Comparison of ENCODE assay signal across 9 cellular contexts in the genomic region with DNA sequence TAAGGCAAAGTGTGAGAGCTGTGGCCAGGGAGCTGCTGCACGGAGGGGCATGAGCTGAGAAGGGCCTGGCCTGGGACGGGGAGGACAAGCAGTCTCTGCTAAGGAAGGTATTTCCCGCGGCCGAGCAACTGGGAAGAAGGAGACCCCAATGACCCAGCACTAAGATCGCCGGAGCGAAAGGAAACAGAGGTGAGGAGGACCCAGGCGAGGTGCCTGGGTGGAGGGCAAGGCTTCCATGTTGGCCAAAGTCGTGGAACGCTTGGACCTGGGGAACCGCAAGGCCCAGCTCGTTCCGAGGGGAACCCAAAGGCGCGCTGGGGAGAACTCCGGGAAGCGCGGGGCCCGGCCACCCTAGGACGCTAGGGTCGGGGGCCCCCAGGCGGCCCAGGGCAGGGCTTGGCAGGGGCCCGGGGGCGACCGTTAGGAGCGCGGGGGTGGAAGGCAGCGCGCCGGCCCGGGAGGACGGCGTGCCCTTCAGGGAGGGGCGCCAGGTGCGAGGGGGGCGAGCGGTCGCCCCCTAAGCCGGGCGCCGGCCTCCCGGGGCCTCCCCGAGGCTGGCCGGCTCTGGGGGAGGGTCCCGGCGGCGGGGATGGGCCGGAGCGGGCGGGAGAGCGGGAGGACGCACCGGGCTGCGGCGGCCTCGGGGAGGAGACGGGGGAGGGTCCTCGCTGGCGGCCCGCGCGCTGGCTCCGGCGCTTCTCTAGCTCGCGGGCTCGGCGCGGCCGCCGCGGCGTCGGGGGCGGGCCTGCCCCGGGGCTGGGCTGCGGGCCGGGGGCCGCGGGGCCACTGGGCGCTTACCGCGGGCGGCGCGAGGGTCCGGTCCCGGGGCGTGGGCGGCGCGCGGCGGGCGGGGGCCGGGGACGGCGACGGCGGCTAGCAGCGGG. TPM values are rescaled to one million over a fixed set of nuclear protein-coding genes. Genes with fewer than 3 reads are reported as not detected.
DNase-seq lines count a peak whose midpoint lies in the region; ATAC-seq and FAIRE-seq lines count a peak whose summit lies in the region.
"Had no signal": no experiment of that assay in that cellular context is flagged by ENCODE, and none has a peak within 500 bp of the region (broad histone marks: within the 10 kb centered on the region; RNA-seq: fewer than 3 reads in every experiment).

No MANE protein-coding gene starts in this region.

- peak overlapping the region; percentile 83 for H3K4me3 ChIP-seq in right cardiac atrium (ENCODE audit: low read length)
- peak overlapping the region; percentile 73 to 97 for H3K4me3 ChIP-seq in small intestine (ENCODE audit: low read depth in 1 of 2, low read length in 2 of 2)

- H3K4me3 Mint-ChIP-seq in activated T-helper 1 cell treated with anti-CD3 and anti-CD28 coated beads, Interleukin-12 subunit alpha, Interleukin-12 subunit beta, Interleukin-2, Interleukin-4 antibody, amounts not matched to agents 30 ng/mL and 10 ng/mL and 1 ng/mL, durations not matched to agents 14 hours and 24 hours and 36 hours, result peak overlapping the region; percentile 94

- intact Hi-C loops in activated T-helper 1 cell treated with anti-CD3 and anti-CD28 coated beads, Interleukin-12 subunit alpha, Interleukin-12 subunit beta, Interleukin-2, Interleukin-4 antibody, amounts not matched to agents 30 ng/mL and 10 ng/mL and 1 ng/mL, durations not matched to agents 14 hours and 24 hours and 36 hours (cut with micrococcal nuclease), result loop anchor here (2.0 to 5.0 kb wide), 4 partner anchors 67 to 216 kb away; partner anchors contain the start of genes SLC12A9 and TSC22D4
- intact Hi-C loops in right cardiac atrium (cut with DNase I), result loop anchor here (5.0 to 10.0 kb wide), 4 partner anchors 71 to 229 kb away; partner anchors contain the start of genes SPACDR (in 2 of the 4) and SLC12A9 (in 1 of the 4)

- no peak for FAIRE-seq in small intestine (lab: Jason Lieb, UNC)
- FAIRE-seq: colon had no signal

- peaks cover 27% of the 10 kb centered on the region for H3K4me1 Mint-ChIP-seq in activated T-helper 1 cell treated with anti-CD3 and anti-CD28 coated beads, Interleukin-12 subunit alpha, Interleukin-12 subunit beta, Interleukin-2, Interleukin-4 antibody, amounts not matched to agents 30 ng/mL and 10 ng/mL and 1 ng/mL, durations not matched to agents 14 hours and 24 hours and 36 hours (ENCODE audit: low read depth)

- H3K4me1 ChIP-seq in right cardiac atrium (ENCODE audit: control insufficient read depth, insufficient read depth, low read length) (peaks cover 6% of the 10 kb centered on the region), small intestine (ENCODE audit: control insufficient read depth in 2 of 2, insufficient read depth in 1 of 2, low read depth in 1 of 2, low read length in 1 of 2) (no peaks in the 10 kb centered on the region)

- H3K27me3 Mint-ChIP-seq in activated T-helper 1 cell treated with anti-CD3 and anti-CD28 coated beads, Interleukin-12 subunit alpha, Interleukin-12 subunit beta, Interleukin-2, Interleukin-4 antibody, amounts not matched to agents 30 ng/mL and 10 ng/mL and 1 ng/mL, durations not matched to agents 14 hours and 24 hours and 36 hours (ENCODE audit: insufficient read depth), result peaks cover 25% of the 10 kb centered on the region

- H3K27ac Mint-ChIP-seq in activated T-helper 1 cell treated with anti-CD3 and anti-CD28 coated beads, Interleukin-12 subunit alpha, Interleukin-12 subunit beta, Interleukin-2, Interleukin-4 antibody, amounts not matched to agents 30 ng/mL and 10 ng/mL and 1 ng/mL, durations not matched to agents 14 hours and 24 hours and 36 hours, result peak overlapping the region; percentile 93

- H3K9me3 Mint-ChIP-seq in activated T-helper 1 cell treated with anti-CD3 and anti-CD28 coated beads, Interleukin-12 subunit alpha, Interleukin-12 subunit beta, Interleukin-2, Interleukin-4 antibody, amounts not matched to agents 30 ng/mL and 10 ng/mL and 1 ng/mL, durations not matched to agents 14 hours and 24 hours and 36 hours, result no peaks in the 10 kb centered on the region

- H3K27me3 ChIP-seq in right cardiac atrium (ENCODE audit: control insufficient read depth, insufficient read depth) (no peaks in the 10 kb centered on the region), small intestine (ENCODE audit: control insufficient read depth in 2 of 2, insufficient read depth in 2 of 2, low read length in 2 of 2) (no peaks in the 10 kb centered on the region)

- H3K9me3 ChIP-seq in right cardiac atrium (ENCODE audit: control insufficient read depth, low read length) (no peaks in the 10 kb centered on the region), small intestine (ENCODE audit: control insufficient read depth, low read depth) (no peaks in the 10 kb centered on the region)

- ATAC-seq in HG02852 (IDR thresholded peaks at IDR 0.05; ENCODE audit: unreplicated experiment) (peak; percentile 27), right cardiac atrium (peak; percentile 1 to 3), GM19328 (IDR thresholded peaks at IDR 0.05; ENCODE audit: unreplicated experiment) (no peak)

- under 1% methylated on average over 99 of the region's 102 CpGs for WGBS in right cardiac atrium
- 0% methylated on average over 15 to 102 of the region's 102 CpGs for WGBS in small intestine, 3 donors

- H3K27ac ChIP-seq in right cardiac atrium (ENCODE audit: low read length) (peak overlapping the region; percentile 40), small intestine (ENCODE audit: low read depth in 1 of 2, low read length in 1 of 2) (peak overlapping the region; percentile 2 to 21)

- DNase-seq in NCI-H1436 (lab: John Stamatoyannopoulos, UW) (peak; percentile 40), NCI-H1436 treated with DMSO at 0.1 percent for 48 hours (lab: John Stamatoyannopoulos, UW) (no peak), right cardiac atrium (peak in 2 of 3 donors; percentile 22 to 76), small intestine (no peak), NCI-H1105 treated with DMSO at 0.1 percent for 48 hours (lab: John Stamatoyannopoulos, UW) (no peak)
- DNase-seq in activated T-helper 1 cell treated with anti-CD3 and anti-CD28 coated beads, Interleukin-12 subunit alpha, Interleukin-12 subunit beta, Interleukin-2, Interleukin-4 antibody, amounts not matched to agents 30 ng/mL and 10 ng/mL and 1 ng/mL, durations not matched to agents 14 hours and 24 hours and 36 hours (ENCODE audit: low spot score), result no peak

- no peaks in the 10 kb centered on the region for H3K36me3 ChIP-seq in small intestine (ENCODE audit: control insufficient read depth in 2 of 2, insufficient read depth in 2 of 2, low read length in 2 of 2)

- H3K36me3 Mint-ChIP-seq in activated T-helper 1 cell treated with anti-CD3 and anti-CD28 coated beads, Interleukin-12 subunit alpha, Interleukin-12 subunit beta, Interleukin-2, Interleukin-4 antibody, amounts not matched to agents 30 ng/mL and 10 ng/mL and 1 ng/mL, durations not matched to agents 14 hours and 24 hours and 36 hours (ENCODE audit: low read depth), result peaks cover 9% of the 10 kb centered on the region

RNA-seq across cellular contexts. Expression of gene GIGYF1, which starts 0.5 kb away (rescaled TPM):
- 49.1 and 53.8 TPM in 2 replicates for total RNA-seq in activated T-helper 1 cell treated with anti-CD3 and anti-CD28 coated beads, Interleukin-12 subunit alpha, Interleukin-12 subunit beta, Interleukin-2, Interleukin-4 antibody, amounts not matched to agents 30 ng/mL and 10 ng/mL and 1 ng/mL, durations not matched to agents 14 hours and 24 hours and 36 hours
- total RNA-seq in right cardiac atrium, result 10 to 100 TPM; 26.7 to 39.6 (median 32.7) TPM
- polyA plus RNA-seq in right cardiac atrium (26.2 TPM), small intestine (10 to 100 TPM; 15.7 to 18.6 (median 17.3) TPM)

RNA-seq across cellular contexts. Expression of gene POP7, which starts 12.4 kb away (rescaled TPM):
- total RNA-seq in activated T-helper 1 cell treated with anti-CD3 and anti-CD28 coated beads, Interleukin-12 subunit alpha, Interleukin-12 subunit beta, Interleukin-2, Interleukin-4 antibody, amounts not matched to agents 30 ng/mL and 10 ng/mL and 1 ng/mL, durations not matched to agents 14 hours and 24 hours and 36 hours, result 82.7 and 84.4 TPM in 2 replicates
- total RNA-seq in right cardiac atrium, result 10 to 100 TPM; 21.4 to 26.4 (median 24.2) TPM
- 37.2 TPM for polyA plus RNA-seq in right cardiac atrium
- 10 to 100 TPM; 39.6 to 44.8 (median 42.2) TPM for polyA plus RNA-seq in small intestine

RNA-seq across cellular contexts. Expression of gene GNB2, which starts 20.0 kb away (rescaled TPM):
- total RNA-seq in activated T-helper 1 cell treated with anti-CD3 and anti-CD28 coated beads, Interleukin-12 subunit alpha, Interleukin-12 subunit beta, Interleukin-2, Interleukin-4 antibody, amounts not matched to agents 30 ng/mL and 10 ng/mL and 1 ng/mL, durations not matched to agents 14 hours and 24 hours and 36 hours, result 218 and 221 TPM in 2 replicates
- total RNA-seq in right cardiac atrium, result 100 to 1,000 TPM; 128 to 160 (median 132) TPM
- polyA plus RNA-seq in right cardiac atrium, result 115 TPM
- 100 to 1,000 TPM; 179 to 214 (median 191) TPM for polyA plus RNA-seq in small intestine

RNA-seq across cellular contexts. Expression of gene EPO, which starts 26.7 kb away (rescaled TPM):
- not detected in 2 replicates for total RNA-seq in activated T-helper 1 cell treated with anti-CD3 and anti-CD28 coated beads, Interleukin-12 subunit alpha, Interleukin-12 subunit beta, Interleukin-2, Interleukin-4 antibody, amounts not matched to agents 30 ng/mL and 10 ng/mL and 1 ng/mL, durations not matched to agents 14 hours and 24 hours and 36 hours
- total RNA-seq in right cardiac atrium, result not detected
- polyA plus RNA-seq in right cardiac atrium (not detected), small intestine (under 1 TPM in 1 of 3 donors, not detected in 2; 0.04 TPM)

RNA-seq across cellular contexts. Expression of gene ACTL6B, which starts 37.3 kb away (rescaled TPM):
- not detected in 2 replicates for total RNA-seq in activated T-helper 1 cell treated with anti-CD3 and anti-CD28 coated beads, Interleukin-12 subunit alpha, Interleukin-12 subunit beta, Interleukin-2, Interleukin-4 antibody, amounts not matched to agents 30 ng/mL and 10 ng/mL and 1 ng/mL, durations not matched to agents 14 hours and 24 hours and 36 hours
- not detected for total RNA-seq in right cardiac atrium
- polyA plus RNA-seq in right cardiac atrium (not detected), small intestine (under 1 TPM in 1 of 3 donors, not detected in 2; 1.00 TPM)

Comparison
In these comparisons a context has a peak if more than half of its experiments do, and no peak if none do; other contexts are left out.
1. DNase-seq: peak in NCI-H1436 (single experiment) and right cardiac atrium (2 of 3); none in NCI-H1436 treated with DMSO at 0.1 percent for 48 hours (single experiment), activated T-helper 1 cell treated with anti-CD3 and anti-CD28 coated beads, Interleukin-12 subunit alpha, Interleukin-12 subunit beta, Interleukin-2, Interleukin-4 antibody, amounts not matched to agents 30 ng/mL and 10 ng/mL and 1 ng/mL, durations not matched to agents 14 hours and 24 hours and 36 hours (single experiment), small intestine (single experiment) and NCI-H1105 treated with DMSO at 0.1 percent for 48 hours (single experiment).